In genomic region chr15:25345943-25346342, GRCh38 we compare ENCODE assay signal across 10 cellular contexts.
DNase-seq lines count a peak whose midpoint lies in the region.
"Had no signal": no experiment of that assay in that cellular context is flagged by ENCODE, and none has a peak within 500 bp of the region (broad histone marks: within the 10 kb centered on the region; RNA-seq: fewer than 3 reads in every experiment).

No MANE protein-coding gene starts in this region.

- peaks cover 59% of the 10 kb centered on the region for H3K36me3 Mint-ChIP-seq in activated T-helper 1 cell treated with anti-CD3 and anti-CD28 coated beads, Interleukin-12 subunit alpha, Interleukin-12 subunit beta, Interleukin-2, Interleukin-4 antibody, amounts not matched to agents 30 ng/mL and 10 ng/mL and 1 ng/mL, durations not matched to agents 14 hours and 24 hours and 36 hours (ENCODE audit: low read depth)

- peak overlapping the region; percentile 52 for H3K27ac Mint-ChIP-seq in activated T-helper 1 cell treated with anti-CD3 and anti-CD28 coated beads, Interleukin-12 subunit alpha, Interleukin-12 subunit beta, Interleukin-2, Interleukin-4 antibody, amounts not matched to agents 30 ng/mL and 10 ng/mL and 1 ng/mL, durations not matched to agents 14 hours and 24 hours and 36 hours

- no peaks in the 10 kb centered on the region for H3K27me3 Mint-ChIP-seq in activated T-helper 1 cell treated with anti-CD3 and anti-CD28 coated beads, Interleukin-12 subunit alpha, Interleukin-12 subunit beta, Interleukin-2, Interleukin-4 antibody, amounts not matched to agents 30 ng/mL and 10 ng/mL and 1 ng/mL, durations not matched to agents 14 hours and 24 hours and 36 hours (ENCODE audit: insufficient read depth)

- H3K9me3 Mint-ChIP-seq in activated T-helper 1 cell treated with anti-CD3 and anti-CD28 coated beads, Interleukin-12 subunit alpha, Interleukin-12 subunit beta, Interleukin-2, Interleukin-4 antibody, amounts not matched to agents 30 ng/mL and 10 ng/mL and 1 ng/mL, durations not matched to agents 14 hours and 24 hours and 36 hours: peaks cover 32% of the 10 kb centered on the region

- intact Hi-C loops in activated T-helper 1 cell treated with anti-CD3 and anti-CD28 coated beads, Interleukin-12 subunit alpha, Interleukin-12 subunit beta, Interleukin-2, Interleukin-4 antibody, amounts not matched to agents 30 ng/mL and 10 ng/mL and 1 ng/mL, durations not matched to agents 14 hours and 24 hours and 36 hours (cut with micrococcal nuclease): no loop called here

- no peak overlapping the region for H3K4me3 Mint-ChIP-seq in activated T-helper 1 cell treated with anti-CD3 and anti-CD28 coated beads, Interleukin-12 subunit alpha, Interleukin-12 subunit beta, Interleukin-2, Interleukin-4 antibody, amounts not matched to agents 30 ng/mL and 10 ng/mL and 1 ng/mL, durations not matched to agents 14 hours and 24 hours and 36 hours

- H3K4me1 Mint-ChIP-seq in activated T-helper 1 cell treated with anti-CD3 and anti-CD28 coated beads, Interleukin-12 subunit alpha, Interleukin-12 subunit beta, Interleukin-2, Interleukin-4 antibody, amounts not matched to agents 30 ng/mL and 10 ng/mL and 1 ng/mL, durations not matched to agents 14 hours and 24 hours and 36 hours (ENCODE audit: low read depth): no peaks in the 10 kb centered on the region

- peak; percentile 20 for DNase-seq in EL
- DNase-seq in activated T-helper 1 cell treated with anti-CD3 and anti-CD28 coated beads, Interleukin-12 subunit alpha, Interleukin-12 subunit beta, Interleukin-2, Interleukin-4 antibody, amounts not matched to agents 30 ng/mL and 10 ng/mL and 1 ng/mL, durations not matched to agents 14 hours and 24 hours and 36 hours (ENCODE audit: low spot score): no peak
- DNase-seq in fibroblast of the conjunctiva (ENCODE audit: low read depth): peak; percentile 8
- peak in 41 of 56 donors; percentile 1 to 69 (median 19) for DNase-seq in nucleus accumbens (lab: John Stamatoyannopoulos, UW)
- DNase-seq in stimulated activated CD4-positive, alpha-beta T cell treated with anti-CD3 and anti-CD28 coated beads, Interleukin-2, amount 100 ng/mL, for 48 hours: no peak
- no peak for DNase-seq in activated gamma-delta T cell treated with Interleukin-2 at 50 U/mL for 16 hours
- no peak for DNase-seq in T-helper 2 cell
- no peak for DNase-seq in DMS153 (lab: John Stamatoyannopoulos, UW)
- DNase-seq: activated CD4-positive, alpha-beta T cell treated with anti-CD3 and anti-CD28 coated beads for 4 hours; NCI-H1694 had no signal

Comparison
In these comparisons a context has a peak if more than half of its experiments do, and no peak if none do; other contexts are left out.
1. DNase-seq: peak in EL (single experiment), fibroblast of the conjunctiva (single experiment) and nucleus accumbens (41 of 56); none in activated T-helper 1 cell treated with anti-CD3 and anti-CD28 coated beads, Interleukin-12 subunit alpha, Interleukin-12 subunit beta, Interleukin-2, Interleukin-4 antibody, amounts not matched to agents 30 ng/mL and 10 ng/mL and 1 ng/mL, durations not matched to agents 14 hours and 24 hours and 36 hours (single experiment), stimulated activated CD4-positive, alpha-beta T cell treated with anti-CD3 and anti-CD28 coated beads, Interleukin-2, amount 100 ng/mL, for 48 hours (0 of 2), activated gamma-delta T cell treated with Interleukin-2 at 50 U/mL for 16 hours (single experiment), T-helper 2 cell (0 of 5) and DMS153 (single experiment).